1 cellular context compared by ENCODE assay signal in genomic region chr11:1573847-1574255, GRCh38.
TF ChIP-seq lines count a peak whose summit lies in the region.

No MANE protein-coding gene starts in this region.

TF ChIP-seq in HepG2, 621 proteins besides CTCF, POLR2A, EP300 and RAD21:
- TF ChIP-seq CREB1 (IDR thresholded peaks at IDR 0.05) (no peak), CREB1 (CRISPR knock-in tag; IDR thresholded peaks at IDR 0.05) (no peak), HNF4G (IDR thresholded peaks at IDR 0.05; ENCODE audit: borderline replicate concordance, low read depth, low read length) (no peak), HNF4G (CRISPR knock-in tag; IDR thresholded peaks at IDR 0.05; ENCODE audit: borderline replicate concordance, low read depth) (0 out of 2 replicates have a peak, but pooled peaks have one; percentile 2), HNF1B (CRISPR knock-in tag; IDR thresholded peaks at IDR 0.05) (0 out of 2 replicates have a peak, but pooled peaks have one; percentile 23), GTF2F1 (IDR thresholded peaks at IDR 0.05; ENCODE audit: low read length) (no peak), ZFX (CRISPR knock-in tag; IDR thresholded peaks at IDR 0.05; ENCODE audit: low read depth) (0 out of 2 replicates have a peak, but pooled peaks have one; percentile 13), ZNF563 (CRISPR knock-in tag; IDR thresholded peaks at IDR 0.05) (peak; percentile 42; the same call in 1 of the 2 replicates), E2F1 (CRISPR knock-in tag; IDR thresholded peaks at IDR 0.05) (no peak), AHDC1 (CRISPR knock-in tag; IDR thresholded peaks at IDR 0.05; ENCODE audit: borderline replicate concordance) (no peak), TFAP4 (IDR thresholded peaks at IDR 0.05; ENCODE audit: borderline replicate concordance, low read depth) (peak; percentile 36; the same call in 1 of the 2 replicates), HIC2 (CRISPR knock-in tag; IDR thresholded peaks at IDR 0.05; ENCODE audit: low read depth) (peak; percentile 74; the same call in 1 of the 2 replicates), E2F5 (CRISPR knock-in tag; conservative IDR thresholded peaks at IDR 0.05) (no peak), ZNF687 (CRISPR knock-in tag; IDR thresholded peaks at IDR 0.05) (0 out of 2 replicates have a peak, but pooled peaks have one; percentile 54), HNRNPL (IDR thresholded peaks at IDR 0.05; ENCODE audit: low read depth, low read length) (peak; percentile 90), ZFP36L2 (CRISPR knock-in tag; IDR thresholded peaks at IDR 0.05) (no peak), ZEB1 (IDR thresholded peaks at IDR 0.05; ENCODE audit: insufficient replicate concordance, low read depth) (peak; percentile 61), ZFP91 (CRISPR knock-in tag; IDR thresholded peaks at IDR 0.05; ENCODE audit: borderline replicate concordance) (peak; percentile 49; the same call in 1 of the 2 replicates), SALL1 (CRISPR knock-in tag; IDR thresholded peaks at IDR 0.05) (peak; percentile 12; the same call in 1 of the 2 replicates), SAP130 (CRISPR knock-in tag; IDR thresholded peaks at IDR 0.05; ENCODE audit: low read depth) (peak; percentile 12), TBX2 (CRISPR knock-in tag; IDR thresholded peaks at IDR 0.05; ENCODE audit: borderline replicate concordance) (peak; percentile 10; the same call in 1 of the 2 replicates), DZIP1 (CRISPR knock-in tag; IDR thresholded peaks at IDR 0.05) (no peak), NRL (CRISPR knock-in tag; IDR thresholded peaks at IDR 0.05; ENCODE audit: borderline replicate concordance) (0 out of 2 replicates have a peak, but pooled peaks have one; percentile 18), ZNF713 (CRISPR knock-in tag; IDR thresholded peaks at IDR 0.05) (no peak)
TF ChIP-seq in HepG2: peak in this region for 14.
